10 cellular contexts compared by ENCODE assay signal in the genomic region with DNA sequence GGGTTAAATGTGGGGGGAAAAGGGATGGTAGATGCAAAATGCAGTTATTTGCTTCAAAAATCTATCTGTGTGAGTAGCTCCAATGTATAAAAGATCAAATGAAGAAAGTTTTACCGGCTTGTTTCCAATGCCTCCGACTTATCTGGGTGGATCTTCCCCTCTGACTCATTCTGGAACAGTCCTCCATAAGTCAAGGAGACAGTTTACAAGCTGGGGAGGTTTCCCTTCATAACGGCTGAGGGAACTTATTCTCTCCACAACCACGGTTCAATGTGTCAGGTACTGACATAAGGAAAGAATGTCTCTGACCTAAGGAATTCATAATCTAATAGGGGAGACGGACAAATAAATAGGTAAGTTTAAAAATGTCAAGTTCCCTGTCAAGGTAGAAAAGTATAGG. TPM values are rescaled to one million over a fixed set of nuclear protein-coding genes. Genes with fewer than 3 reads are reported as not detected.
DNase-seq lines count a peak whose midpoint lies in the region; ATAC-seq and TF ChIP-seq lines count a peak whose summit lies in the region.
"Had no signal": no experiment of that assay in that cellular context is flagged by ENCODE, and none has a peak within 500 bp of the region (broad histone marks: within the 10 kb centered on the region; RNA-seq: fewer than 3 reads in every experiment).

No MANE protein-coding gene starts in this region.

- H3K27me3 ChIP-seq in RWPE2 (ENCODE audit: insufficient read depth, poor library complexity, severe bottlenecking) = no peaks in the 10 kb centered on the region
- no peaks in the 10 kb centered on the region for H3K27me3 ChIP-seq in sigmoid colon

- WGBS in sigmoid colon, 2 donors = 8 to 39% methylated on average over 5 of the region's 5 CpGs

- H3K9me3 ChIP-seq in RWPE2 (ENCODE audit: severe bottlenecking) = no peaks in the 10 kb centered on the region
- H3K9me3 ChIP-seq in sigmoid colon = no peaks in the 10 kb centered on the region

- no peak for TF ChIP-seq POLR2A in sigmoid colon (IDR thresholded peaks at IDR 0.05)

- TF ChIP-seq EP300 in sigmoid colon (IDR thresholded peaks at IDR 0.05) = no peak

- H3K27ac ChIP-seq in RWPE2 (ENCODE audit: poor library complexity, severe bottlenecking) = peak overlapping the region; percentile 95
- H3K27ac ChIP-seq in sigmoid colon = peak overlapping the region in 3 of 4 donors; percentile 17 to 54 (median 50)

- ATAC-seq in RWPE2 (ENCODE audit: low read depth) = peak; percentile 39
- no peak for ATAC-seq in HG03354 (IDR thresholded peaks at IDR 0.05; ENCODE audit: poor library complexity, severe bottlenecking, unreplicated experiment)

- peaks cover 33% of the 10 kb centered on the region for H3K4me1 ChIP-seq in RWPE2 (ENCODE audit: insufficient read depth, poor library complexity, severe bottlenecking)
- peaks cover 0 to 16% (median 9%) of the 10 kb centered on the region in 4 donors for H3K4me1 ChIP-seq in sigmoid colon

- TF ChIP-seq CTCF in RWPE2 (IDR thresholded peaks at IDR 0.05; ENCODE audit: poor library complexity, severe bottlenecking) (no peak), fibroblast of mammary gland (conservative IDR thresholded peaks at IDR 0.05; ENCODE audit: control insufficient read depth, insufficient read depth, low read depth, low read length) (no peak), sigmoid colon (IDR thresholded peaks at IDR 0.05) (no peak)

- H3K36me3 ChIP-seq in RWPE2 (ENCODE audit: low read depth) = no peaks in the 10 kb centered on the region
- no peaks in the 10 kb centered on the region for H3K36me3 ChIP-seq in sigmoid colon

- H3K4me3 ChIP-seq in RWPE2 (ENCODE audit: severe bottlenecking) = peak overlapping the region; percentile 21
- H3K4me3 ChIP-seq in fibroblast of mammary gland (ENCODE audit: control insufficient read depth, low read depth, low read length) = peak overlapping the region; percentile 57
- H3K4me3 ChIP-seq in sigmoid colon = peak overlapping the region in 1 of 4 donors; percentile 38

- DNase-seq in EL (peak; percentile 71), RWPE2 (ENCODE audit: low spot score) (no peak), fibroblast of mammary gland (ENCODE audit: low read depth) (peak; percentile 84), sigmoid colon (no peak), NCI-H2196 (lab: John Stamatoyannopoulos, UW; ENCODE audit: unreplicated experiment) (no peak), SHP77 treated with DMSO at 0.1 percent for 48 hours (lab: John Stamatoyannopoulos, UW) (no peak)
- no peak for DNase-seq in activated CD4-positive, alpha-beta T cell treated with anti-CD3 and anti-CD28 coated beads, Interleukin-2, amount 50 U/mL, for 4 hours
- DNase-seq: activated CD4-positive, CD25-positive, alpha-beta regulatory T cell treated with anti-CD3 and anti-CD28 coated beads, Interleukin-2, amount 50 U/mL, for 72 hours; NCI-H1092 had no signal

- intact Hi-C loops in sigmoid colon (cut with DNase I) = loop anchor here (5.0 kb wide), 2 partner anchors 45 to 220 kb away; a partner anchor contains a TSS

RNA-seq across cellular contexts. Expression of a gene that starts 49.7 kb away (rescaled TPM):
- 10 to 100 TPM in 3 of 4 donors, 1 to 10 TPM in 1; 9.1 to 18.4 (median 13.2) TPM for total RNA-seq in sigmoid colon
- polyA plus RNA-seq in sigmoid colon = 10 to 100 TPM; 18.6 to 92.6 (median 84.8) TPM

Comparison
In these comparisons a context has a peak if more than half of its experiments do, and no peak if none do; other contexts are left out.
1. DNase-seq: peak in EL (single experiment) and fibroblast of mammary gland (single experiment); none in RWPE2 (single experiment), sigmoid colon (single experiment), NCI-H2196 (single experiment), activated CD4-positive, alpha-beta T cell treated with anti-CD3 and anti-CD28 coated beads, Interleukin-2, amount 50 U/mL, for 4 hours (0 of 2) and SHP77 treated with DMSO at 0.1 percent for 48 hours (single experiment).